8 cellular contexts compared by ENCODE assay signal in genomic region chr6:37169458-37170272, GRCh38. TPM values are rescaled to one million over a fixed set of nuclear protein-coding genes. Genes with fewer than 3 reads are reported as not detected.
DNase-seq lines count a peak whose midpoint lies in the region; ATAC-seq, FAIRE-seq and TF ChIP-seq lines count a peak whose summit lies in the region.

Gene PIM1 (plus strand): TSS chr6:37170152. CDS start chr6:37170576, 424 bp downstream.

- intact Hi-C loops in vagina (cut with DNase I): loop anchor here (1.0 to 5.0 kb wide), 3 partner anchors 25 to 119 kb away; no protein-coding TSS in a partner anchor

- H3K4me1 Mint-ChIP-seq in astrocyte (ENCODE audit: low read depth, unreplicated experiment): peaks cover 18% of the 10 kb centered on the region

- peak in 1 of 2 donors; percentile 93 for TF ChIP-seq POLR2A in vagina (IDR thresholded peaks at IDR 0.05)

- H3K9me3 ChIP-seq in astrocyte (ENCODE audit: insufficient read depth, low read depth, low read length) (no peaks in the 10 kb centered on the region), vagina (no peaks in the 10 kb centered on the region)

- no peak for FAIRE-seq in astrocyte (lab: Jason Lieb, UNC)

- peaks cover 26% of the 10 kb centered on the region for H3K79me2 ChIP-seq in astrocyte (ENCODE audit: insufficient read depth, low read length)

- H3K36me3 ChIP-seq in astrocyte (ENCODE audit: insufficient read depth, low read length) (peaks cover 19% of the 10 kb centered on the region), rectal smooth muscle tissue (ENCODE audit: control insufficient read depth, insufficient read depth, low read length) (peaks cover 19% of the 10 kb centered on the region), vagina (peaks cover 0 to 22% of the 10 kb centered on the region in 2 donors)

- peak; percentile 82 for ATAC-seq in GM18498 (IDR thresholded peaks at IDR 0.05; ENCODE audit: unreplicated experiment)
- peak; percentile 52 for ATAC-seq in HG02943 (IDR thresholded peaks at IDR 0.05; ENCODE audit: low read depth, unreplicated experiment)

- DNase-seq in NCI-H1930 (lab: John Stamatoyannopoulos, UW): peak; percentile 95 to 98
- peak; percentile 98 for DNase-seq in T-helper 22 cell (ENCODE audit: low read depth)
- peak; percentile 88 for DNase-seq in astrocyte (ENCODE audit: low read depth)
- peak; percentile 97 for DNase-seq in hepatic stellate cell (ENCODE audit: low spot score)
- peak in 1 of 2 donors; percentile 98 for DNase-seq in vagina (ENCODE audit: extremely low spot score in 2 of 2)

- peak within 1 kb of the TSS; percentile 99 for H3K27ac Mint-ChIP-seq in astrocyte (ENCODE audit: unreplicated experiment)

- H3K4me3 ChIP-seq in astrocyte (ENCODE audit: insufficient read depth, low read depth, low read length): peak within 1 kb of the TSS; percentile 87
- peak within 1 kb of the TSS; percentile 98 for H3K4me3 ChIP-seq in rectal smooth muscle tissue (ENCODE audit: low read length)
- peak within 1 kb of the TSS; percentile 91 to 93 for H3K4me3 ChIP-seq in vagina

- peak within 1 kb of the TSS; percentile 88 for H3K4me2 ChIP-seq in astrocyte (ENCODE audit: low read length)

- TF ChIP-seq CTCF in astrocyte (IDR thresholded peaks at IDR 0.05; ENCODE audit: insufficient read depth, low read depth, low read length): no peak
- TF ChIP-seq CTCF in vagina (IDR thresholded peaks at IDR 0.05): peak in 1 of 3 experiments; percentile 18

- H3K4me3 Mint-ChIP-seq in astrocyte (ENCODE audit: unreplicated experiment): peak within 1 kb of the TSS; percentile 91

- H3K9me3 Mint-ChIP-seq in astrocyte (ENCODE audit: unreplicated experiment): no peaks in the 10 kb centered on the region

- peak within 1 kb of the TSS; percentile 95 for H3K27ac ChIP-seq in astrocyte (ENCODE audit: low read depth, low read length)
- peak within 1 kb of the TSS; percentile 99 for H3K27ac ChIP-seq in rectal smooth muscle tissue (ENCODE audit: low read depth, low read length)
- H3K27ac ChIP-seq in vagina: peak within 1 kb of the TSS; percentile 97

- peaks cover 5% of the 10 kb centered on the region for H3K36me3 Mint-ChIP-seq in astrocyte (ENCODE audit: low read depth, unreplicated experiment)

- peak within 1 kb of the TSS; percentile 70 for H2AFZ ChIP-seq in astrocyte (ENCODE audit: low read depth, low read length)

- H3K9ac ChIP-seq in astrocyte (ENCODE audit: low read length): peak within 1 kb of the TSS; percentile 95
- peak within 1 kb of the TSS; percentile 88 for H3K9ac ChIP-seq in rectal smooth muscle tissue (ENCODE audit: low read length)

- H3K4me1 ChIP-seq in astrocyte (ENCODE audit: insufficient read depth, low read length) (peaks cover 9% of the 10 kb centered on the region), rectal smooth muscle tissue (ENCODE audit: control insufficient read depth, insufficient read depth, low read length) (peaks cover 13% of the 10 kb centered on the region), vagina (peaks cover 29% of the 10 kb centered on the region)

- H3K27me3 ChIP-seq in astrocyte (ENCODE audit: insufficient read depth, low read length): no peaks in the 10 kb centered on the region
- no peaks in the 10 kb centered on the region for H3K27me3 ChIP-seq in rectal smooth muscle tissue (ENCODE audit: control insufficient read depth, insufficient read depth, low read length)
- no peaks in the 10 kb centered on the region for H3K27me3 ChIP-seq in vagina

- H3K27me3 Mint-ChIP-seq in astrocyte (ENCODE audit: low read depth, unreplicated experiment): no peaks in the 10 kb centered on the region

- peaks cover 35% of the 10 kb centered on the region for H4K20me1 ChIP-seq in astrocyte (ENCODE audit: insufficient read depth, low read length)

RNA-seq across cellular contexts. Expression of gene PIM1, which starts in this region (rescaled TPM):
- total RNA-seq in astrocyte (29.0 and 32.1 TPM in 2 replicates), vagina (74.2 TPM)
